ENCODE assay signal across 8 cellular contexts in genomic region chr22:26672060-26672471, GRCh38. TPM values are rescaled to one million over a fixed set of nuclear protein-coding genes. Genes with fewer than 3 reads are reported as not detected.
DNase-seq lines count a peak whose midpoint lies in the region; ATAC-seq and TF ChIP-seq lines count a peak whose summit lies in the region.

No MANE protein-coding gene starts in this region.

- H3K9me3 Mint-ChIP-seq in naive B cell, result peaks cover 0 to 2% (median 0%) of the 10 kb centered on the region in 7 donors

- no peaks in the 10 kb centered on the region for H3K36me3 ChIP-seq in KMS-11 (ENCODE audit: insufficient read depth)
- no peaks in the 10 kb centered on the region for H3K36me3 ChIP-seq in mammary epithelial cell (ENCODE audit: insufficient read depth, low read length)

- peak overlapping the region; percentile 98 to 100 (median 99) for H3K27ac Mint-ChIP-seq in naive B cell

- BruUV-seq in mammary epithelial cell (replicated peaks; lab: Mats Ljungman, UMichigan), result no TSS peak

- no peaks in the 10 kb centered on the region for H3K36me3 Mint-ChIP-seq in naive B cell

- DNase-seq in Right ventricle myocardium superior, result no peak
- DNase-seq in Right ventricle myocardium inferior (ENCODE audit: missing footprints), result no peak
- DNase-seq in mammary epithelial cell, result no peak
- DNase-seq in naive B cell, result no peak
- no peak for DNase-seq in MV-4-11 (lab: John Stamatoyannopoulos, UW)
- no peak for DNase-seq in HuH-7 (ENCODE audit: low spot score)
- DNase-seq in germinal center (ENCODE audit: low spot score), result no peak

- dilution Hi-C loops in mammary epithelial cell (cut with HindIII; ENCODE audit: low sequenced_read_pairs), result no loop called here

- WGBS in mammary epithelial cell (ENCODE audit: low coverage, missing lambda C conversion rate), result 81% methylated on average over 7 of the region's 8 CpGs

- peaks cover 61 to 91% (median 87%) of the 10 kb centered on the region in 3 donors for H3K4me1 Mint-ChIP-seq in naive B cell

- H3K4me3 Mint-ChIP-seq in naive B cell, result peak overlapping the region; percentile 97 to 99 (median 98)

- no peak overlapping the region for H3K9ac ChIP-seq in KMS-11
- no peak overlapping the region for H3K9ac ChIP-seq in mammary epithelial cell (ENCODE audit: insufficient read depth, low read length)

- no peak overlapping the region for H3K4me3 ChIP-seq in KMS-11 (IDR thresholded peaks at IDR 0.05; ENCODE audit: insufficient read depth, low read depth, low read length)
- H3K4me3 ChIP-seq in mammary epithelial cell (replicated peaks in 1 of 3; ENCODE audit: insufficient read depth in 1 of 3, low read depth in 2 of 3, low read length in 3 of 3), result peak overlapping the region in 1 of 3 experiments; percentile 65

- H4K20me1 ChIP-seq in KMS-11 (ENCODE audit: insufficient read depth), result no peaks in the 10 kb centered on the region
- no peaks in the 10 kb centered on the region for H4K20me1 ChIP-seq in mammary epithelial cell (ENCODE audit: insufficient read depth, low read length)

- in situ Hi-C loops in mammary epithelial cell (cut with MboI; ENCODE audit: low sequenced_read_pairs in 2 of 2), result no loop called here

- peak; percentile 13 for ATAC-seq in Right ventricle myocardium superior (ENCODE audit: poor library complexity)
- ATAC-seq in Right ventricle myocardium inferior, result no peak
- peak; percentile 7 to 10 for ATAC-seq in naive B cell (ENCODE audit: low read depth in 2 of 2)

- no peak for TF ChIP-seq CTCF in KMS-11 (conservative IDR thresholded peaks at IDR 0.05; ENCODE audit: low read depth, low read length)
- no peak for TF ChIP-seq CTCF in mammary epithelial cell (conservative IDR thresholded peaks at IDR 0.05 in 1 of 2, IDR thresholded peaks at IDR 0.05 in 1 of 2; ENCODE audit: extremely low read depth in 1 of 2, insufficient read depth in 1 of 2, low read depth in 1 of 2, low read length in 2 of 2)

- H3K79me2 ChIP-seq in KMS-11 (ENCODE audit: insufficient read depth, low read depth) (peaks cover 7% of the 10 kb centered on the region; the same call in 1 of the 2 replicates), mammary epithelial cell (ENCODE audit: insufficient read depth, low read length) (peaks cover 33% of the 10 kb centered on the region)

- intact Hi-C loops in Right ventricle myocardium superior (cut with DNase I) (no loop called here), Right ventricle myocardium inferior (cut with DNase I) (loop anchor here (10.0 kb wide), 1 partner anchor 1133 kb away; the partner anchor contains the start of gene MN1), mammary epithelial cell (cut with micrococcal nuclease) (loop anchor here (5.0 to 10.0 kb wide), 2 partner anchors 463 to 1045 kb away; no protein-coding TSS in a partner anchor)

- H3K27ac ChIP-seq in KMS-11 (peak overlapping the region; percentile 75), mammary epithelial cell (ENCODE audit: insufficient read depth, low read depth, low read length) (peak overlapping the region; percentile 98)

- H3K27me3 Mint-ChIP-seq in naive B cell, result no peaks in the 10 kb centered on the region

- no peaks in the 10 kb centered on the region for H3K9me3 ChIP-seq in mammary epithelial cell (replicated peaks; ENCODE audit: insufficient read depth, low read length)

- no peaks in the 10 kb centered on the region for H3K27me3 ChIP-seq in KMS-11 (ENCODE audit: insufficient read depth, low read depth)
- no peaks in the 10 kb centered on the region for H3K27me3 ChIP-seq in mammary epithelial cell (ENCODE audit: insufficient read depth, low read length)

- peaks cover 60% of the 10 kb centered on the region for H3K4me1 ChIP-seq in KMS-11 (ENCODE audit: low read depth, poor library complexity, severe bottlenecking)
- H3K4me1 ChIP-seq in mammary epithelial cell (ENCODE audit: insufficient read depth, low read length), result peaks cover 38% of the 10 kb centered on the region

- CTCF ChIA-PET in mammary epithelial cell (lab: Charles Lee; ENCODE audit: low non-redundant PET), result no interaction called here

- H2AFZ ChIP-seq in KMS-11 (ENCODE audit: low read depth) (no peak overlapping the region; the same call in 1 of the 2 replicates), mammary epithelial cell (ENCODE audit: low read depth, low read length) (peak overlapping the region; percentile 74)

- H3K4me2 ChIP-seq in KMS-11 (peak overlapping the region; percentile 52), mammary epithelial cell (ENCODE audit: insufficient read depth, low read depth, low read length) (peak overlapping the region; percentile 87)

RNA-seq across cellular contexts. Expression of gene MIAT, which starts 14.7 kb away (rescaled TPM):
- total RNA-seq in Right ventricle myocardium superior (0.48 TPM), Right ventricle myocardium inferior (0.38 TPM), mammary epithelial cell (under 1 TPM; 0.50 to 0.64 TPM)
- polyA plus RNA-seq in mammary epithelial cell (0.02 TPM), naive B cell (ENCODE audit: low read depth in 6 of 6) (under 1 TPM in 4 of 6 donors, not detected in 2; 0.04 to 0.16 (median 0.10) TPM)
- polyA minus RNA-seq in mammary epithelial cell, result 0.93 TPM

RNA-seq across cellular contexts. Expression of gene CRYBA4, which starts 50.3 kb away (rescaled TPM):
- total RNA-seq in Right ventricle myocardium superior, result not detected
- not detected for total RNA-seq in Right ventricle myocardium inferior
- not detected for total RNA-seq in mammary epithelial cell
- polyA plus RNA-seq in mammary epithelial cell, result not detected
- not detected for polyA minus RNA-seq in mammary epithelial cell
- not detected for polyA plus RNA-seq in naive B cell (ENCODE audit: low read depth in 6 of 6)

RNA-seq across cellular contexts. Expression of gene CRYBB1, which starts 54.2 kb away (rescaled TPM):
- total RNA-seq in Right ventricle myocardium superior, result 0.65 TPM
- 0.87 TPM for total RNA-seq in Right ventricle myocardium inferior
- total RNA-seq in mammary epithelial cell, result not detected
- polyA plus RNA-seq in mammary epithelial cell, result not detected
- polyA minus RNA-seq in mammary epithelial cell, result not detected
- polyA plus RNA-seq in naive B cell (ENCODE audit: low read depth in 6 of 6), result not detected
